Comparison of ENCODE assay signal across 1 cellular context in genomic region chrX:72003811-72004750, GRCh38.
TF ChIP-seq lines count a peak whose summit lies in the region.

No MANE protein-coding gene starts in this region.

TF ChIP-seq in H1, 55 proteins besides CTCF, POLR2A, EP300 and RAD21 (continued from another document):
- TF ChIP-seq BACH1 (IDR thresholded peaks at IDR 0.05; ENCODE audit: low read length): peak; percentile 46; the same call in 1 of the 2 replicates
